1 cellular context compared by ENCODE assay signal in the genomic region with DNA sequence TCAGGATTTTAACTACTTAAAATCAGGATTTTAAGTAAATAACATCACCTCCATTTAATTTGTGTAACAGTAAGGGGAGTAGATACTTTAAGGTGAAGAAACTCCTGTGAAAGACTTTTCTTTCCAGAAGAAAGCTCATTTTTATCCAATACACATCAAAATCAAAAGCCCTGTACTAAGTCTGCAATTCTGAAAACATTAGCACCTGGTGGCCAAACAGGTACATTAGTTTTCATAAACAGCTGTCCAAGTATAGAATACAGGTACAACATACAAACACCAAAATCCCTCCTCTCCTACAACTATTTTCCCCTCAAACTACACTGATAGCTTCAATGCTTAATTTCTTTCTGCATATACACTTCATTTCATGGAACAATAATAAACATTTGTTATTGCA.
TF ChIP-seq lines count a peak whose summit lies in the region.

No MANE protein-coding gene starts in this region.

TF ChIP-seq in GM12878, 131 proteins besides CTCF, POLR2A, EP300 and RAD21:
- TF ChIP-seq POLR2AphosphoS2 (IDR thresholded peaks at IDR 0.05; ENCODE audit: low read depth, low read length) (no peak), HDGF (IDR thresholded peaks at IDR 0.05) (no peak), TAF1 (IDR thresholded peaks at IDR 0.05; ENCODE audit: borderline replicate concordance, low read depth, low read length) (no peak), ESRRA (IDR thresholded peaks at IDR 0.05; ENCODE audit: low read length) (no peak), MEF2B (IDR thresholded peaks at IDR 0.05; ENCODE audit: partially characterized antibody, poor library complexity, severe bottlenecking) (no peak), JUNB (IDR thresholded peaks at IDR 0.05) (no peak), SMC3 (IDR thresholded peaks at IDR 0.05; ENCODE audit: borderline replicate concordance, low read length) (no peak), HDAC2 (IDR thresholded peaks at IDR 0.05) (no peak)
- TF ChIP-seq, protein P1, sequence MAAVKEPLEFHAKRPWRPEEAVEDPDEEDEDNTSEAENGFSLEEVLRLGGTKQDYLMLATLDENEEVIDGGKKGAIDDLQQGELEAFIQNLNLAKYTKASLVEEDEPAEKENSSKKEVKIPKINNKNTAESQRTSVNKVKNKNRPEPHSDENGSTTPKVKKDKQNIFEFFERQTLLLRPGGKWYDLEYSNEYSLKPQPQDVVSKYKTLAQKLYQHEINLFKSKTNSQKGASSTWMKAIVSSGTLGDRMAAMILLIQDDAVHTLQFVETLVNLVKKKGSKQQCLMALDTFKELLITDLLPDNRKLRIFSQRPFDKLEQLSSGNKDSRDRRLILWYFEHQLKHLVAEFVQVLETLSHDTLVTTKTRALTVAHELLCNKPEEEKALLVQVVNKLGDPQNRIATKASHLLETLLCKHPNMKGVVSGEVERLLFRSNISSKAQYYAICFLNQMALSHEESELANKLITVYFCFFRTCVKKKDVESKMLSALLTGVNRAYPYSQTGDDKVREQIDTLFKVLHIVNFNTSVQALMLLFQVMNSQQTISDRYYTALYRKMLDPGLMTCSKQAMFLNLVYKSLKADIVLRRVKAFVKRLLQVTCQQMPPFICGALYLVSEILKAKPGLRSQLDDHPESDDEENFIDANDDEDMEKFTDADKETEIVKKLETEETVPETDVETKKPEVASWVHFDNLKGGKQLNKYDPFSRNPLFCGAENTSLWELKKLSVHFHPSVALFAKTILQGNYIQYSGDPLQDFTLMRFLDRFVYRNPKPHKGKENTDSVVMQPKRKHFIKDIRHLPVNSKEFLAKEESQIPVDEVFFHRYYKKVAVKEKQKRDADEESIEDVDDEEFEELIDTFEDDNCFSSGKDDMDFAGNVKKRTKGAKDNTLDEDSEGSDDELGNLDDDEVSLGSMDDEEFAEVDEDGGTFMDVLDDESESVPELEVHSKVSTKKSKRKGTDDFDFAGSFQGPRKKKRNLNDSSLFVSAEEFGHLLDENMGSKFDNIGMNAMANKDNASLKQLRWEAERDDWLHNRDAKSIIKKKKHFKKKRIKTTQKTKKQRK (IDR thresholded peaks at IDR 0.05; ENCODE audit: low read depth, low read length) = no peak
